ENCODE assay signal across 1 cellular context in the genomic region with DNA sequence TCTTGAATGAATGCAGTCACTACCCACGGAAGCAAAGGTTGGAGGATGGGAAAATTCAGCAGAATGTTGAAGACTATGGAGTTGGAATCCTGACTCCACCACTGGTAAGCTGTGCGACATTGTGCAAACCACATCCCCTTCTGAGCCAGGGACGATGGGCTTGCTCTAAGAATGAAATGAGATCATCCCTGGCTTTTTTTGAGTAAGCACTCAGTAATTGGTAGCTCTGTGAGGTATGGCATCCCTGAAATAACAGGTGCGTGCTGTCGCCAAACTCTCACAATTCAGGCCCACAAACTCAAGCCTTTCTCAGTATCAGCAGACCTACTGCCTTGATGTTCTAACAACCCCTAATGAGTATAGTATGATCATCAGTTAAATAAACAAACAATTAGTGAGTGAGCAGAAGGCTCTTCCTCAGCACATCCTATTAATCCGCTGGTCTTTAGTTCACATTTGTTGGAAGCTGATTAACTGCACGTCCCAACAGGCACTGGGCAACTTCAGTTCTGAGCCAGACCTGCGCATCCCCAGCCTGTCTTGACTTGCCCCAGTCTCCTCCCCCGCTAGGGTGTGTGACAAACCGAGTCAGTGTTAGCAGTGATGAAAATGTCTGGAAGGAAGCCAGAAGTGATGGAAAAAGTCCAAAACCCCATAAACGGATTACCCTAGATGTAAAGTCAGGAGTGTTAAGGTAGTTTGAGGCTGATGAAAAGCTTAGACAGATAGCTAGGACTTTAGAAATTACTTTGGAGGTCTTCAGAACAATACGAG.
TF ChIP-seq lines count a peak whose summit lies in the region.

No MANE protein-coding gene starts in this region.

TF ChIP-seq in HEK293, 187 proteins besides CTCF, POLR2A, EP300 and RAD21 (continued from another document):
- TF ChIP-seq, protein P1, sequence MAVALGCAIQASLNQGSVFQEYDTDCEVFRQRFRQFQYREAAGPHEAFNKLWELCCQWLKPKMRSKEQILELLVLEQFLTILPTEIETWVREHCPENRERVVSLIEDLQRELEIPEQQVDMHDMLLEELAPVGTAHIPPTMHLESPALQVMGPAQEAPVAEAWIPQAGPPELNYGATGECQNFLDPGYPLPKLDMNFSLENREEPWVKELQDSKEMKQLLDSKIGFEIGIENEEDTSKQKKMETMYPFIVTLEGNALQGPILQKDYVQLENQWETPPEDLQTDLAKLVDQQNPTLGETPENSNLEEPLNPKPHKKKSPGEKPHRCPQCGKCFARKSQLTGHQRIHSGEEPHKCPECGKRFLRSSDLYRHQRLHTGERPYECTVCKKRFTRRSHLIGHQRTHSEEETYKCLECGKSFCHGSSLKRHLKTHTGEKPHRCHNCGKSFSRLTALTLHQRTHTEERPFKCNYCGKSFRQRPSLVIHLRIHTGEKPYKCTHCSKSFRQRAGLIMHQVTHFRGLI (tag by site-specific recombination; IDR thresholded peaks at IDR 0.05), result no peak
- TF ChIP-seq ZNF768 (tag by site-specific recombination; IDR thresholded peaks at IDR 0.05) (no peak), ZNF707 (tag by site-specific recombination; IDR thresholded peaks at IDR 0.05) (no peak), FEZF1 (tag by site-specific recombination; IDR thresholded peaks at IDR 0.05) (0 out of 2 replicates have a peak, but pooled peaks have one; percentile 13), ZNF211 (tag by site-specific recombination; IDR thresholded peaks at IDR 0.05; ENCODE audit: low read depth) (no peak), OSR2 (tag by site-specific recombination; IDR thresholded peaks at IDR 0.05) (peak; percentile 65), SP7 (tag by site-specific recombination; IDR thresholded peaks at IDR 0.05) (peak; percentile 31), ZNF335 (tag by site-specific recombination; conservative IDR thresholded peaks at IDR 0.05) (0 out of 2 replicates have a peak, but pooled peaks have one; percentile 21), ZNF664 (tag by site-specific recombination; IDR thresholded peaks at IDR 0.05) (no peak), ZBTB20 (tag by site-specific recombination; IDR thresholded peaks at IDR 0.05) (no peak), ZNF48 (tag by site-specific recombination; IDR thresholded peaks at IDR 0.05) (no peak)
- TF ChIP-seq, protein P2, sequence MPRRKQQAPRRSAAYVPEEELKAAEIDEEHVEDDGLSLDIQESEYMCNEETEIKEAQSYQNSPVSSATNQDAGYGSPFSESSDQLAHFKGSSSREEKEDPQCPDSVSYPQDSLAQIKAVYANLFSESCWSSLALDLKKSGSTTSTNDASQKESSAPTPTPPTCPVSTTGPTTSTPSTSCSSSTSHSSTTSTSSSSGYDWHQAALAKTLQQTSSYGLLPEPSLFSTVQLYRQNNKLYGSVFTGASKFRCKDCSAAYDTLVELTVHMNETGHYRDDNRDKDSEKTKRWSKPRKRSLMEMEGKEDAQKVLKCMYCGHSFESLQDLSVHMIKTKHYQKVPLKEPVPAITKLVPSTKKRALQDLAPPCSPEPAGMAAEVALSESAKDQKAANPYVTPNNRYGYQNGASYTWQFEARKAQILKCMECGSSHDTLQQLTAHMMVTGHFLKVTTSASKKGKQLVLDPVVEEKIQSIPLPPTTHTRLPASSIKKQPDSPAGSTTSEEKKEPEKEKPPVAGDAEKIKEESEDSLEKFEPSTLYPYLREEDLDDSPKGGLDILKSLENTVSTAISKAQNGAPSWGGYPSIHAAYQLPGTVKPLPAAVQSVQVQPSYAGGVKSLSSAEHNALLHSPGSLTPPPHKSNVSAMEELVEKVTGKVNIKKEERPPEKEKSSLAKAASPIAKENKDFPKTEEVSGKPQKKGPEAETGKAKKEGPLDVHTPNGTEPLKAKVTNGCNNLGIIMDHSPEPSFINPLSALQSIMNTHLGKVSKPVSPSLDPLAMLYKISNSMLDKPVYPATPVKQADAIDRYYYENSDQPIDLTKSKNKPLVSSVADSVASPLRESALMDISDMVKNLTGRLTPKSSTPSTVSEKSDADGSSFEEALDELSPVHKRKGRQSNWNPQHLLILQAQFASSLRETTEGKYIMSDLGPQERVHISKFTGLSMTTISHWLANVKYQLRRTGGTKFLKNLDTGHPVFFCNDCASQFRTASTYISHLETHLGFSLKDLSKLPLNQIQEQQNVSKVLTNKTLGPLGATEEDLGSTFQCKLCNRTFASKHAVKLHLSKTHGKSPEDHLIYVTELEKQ (tag by site-specific recombination; IDR thresholded peaks at IDR 0.05; ENCODE audit: borderline replicate concordance), result no peak
- TF ChIP-seq, protein P3, sequence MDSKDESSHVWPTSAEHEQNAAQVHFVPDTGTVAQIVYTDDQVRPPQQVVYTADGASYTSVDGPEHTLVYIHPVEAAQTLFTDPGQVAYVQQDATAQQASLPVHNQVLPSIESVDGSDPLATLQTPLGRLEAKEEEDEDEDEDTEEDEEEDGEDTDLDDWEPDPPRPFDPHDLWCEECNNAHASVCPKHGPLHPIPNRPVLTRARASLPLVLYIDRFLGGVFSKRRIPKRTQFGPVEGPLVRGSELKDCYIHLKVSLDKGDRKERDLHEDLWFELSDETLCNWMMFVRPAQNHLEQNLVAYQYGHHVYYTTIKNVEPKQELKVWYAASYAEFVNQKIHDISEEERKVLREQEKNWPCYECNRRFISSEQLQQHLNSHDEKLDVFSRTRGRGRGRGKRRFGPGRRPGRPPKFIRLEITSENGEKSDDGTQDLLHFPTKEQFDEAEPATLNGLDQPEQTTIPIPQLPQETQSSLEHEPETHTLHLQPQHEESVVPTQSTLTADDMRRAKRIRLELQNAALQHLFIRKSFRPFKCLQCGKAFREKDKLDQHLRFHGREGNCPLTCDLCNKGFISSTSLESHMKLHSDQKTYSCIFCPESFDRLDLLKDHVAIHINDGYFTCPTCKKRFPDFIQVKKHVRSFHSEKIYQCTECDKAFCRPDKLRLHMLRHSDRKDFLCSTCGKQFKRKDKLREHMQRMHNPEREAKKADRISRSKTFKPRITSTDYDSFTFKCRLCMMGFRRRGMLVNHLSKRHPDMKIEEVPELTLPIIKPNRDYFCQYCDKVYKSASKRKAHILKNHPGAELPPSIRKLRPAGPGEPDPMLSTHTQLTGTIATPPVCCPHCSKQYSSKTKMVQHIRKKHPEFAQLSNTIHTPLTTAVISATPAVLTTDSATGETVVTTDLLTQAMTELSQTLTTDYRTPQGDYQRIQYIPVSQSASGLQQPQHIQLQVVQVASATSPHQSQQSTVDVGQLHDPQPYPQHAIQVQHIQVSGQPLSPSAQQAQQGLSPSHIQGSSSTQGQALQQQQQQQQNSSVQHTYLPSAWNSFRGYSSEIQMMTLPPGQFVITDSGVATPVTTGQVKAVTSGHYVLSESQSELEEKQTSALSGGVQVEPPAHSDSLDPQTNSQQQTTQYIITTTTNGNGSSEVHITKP (tag by site-specific recombination; IDR thresholded peaks at IDR 0.05), result 0 out of 2 replicates have a peak, but pooled peaks have one; percentile 36
- TF ChIP-seq, protein P4, sequence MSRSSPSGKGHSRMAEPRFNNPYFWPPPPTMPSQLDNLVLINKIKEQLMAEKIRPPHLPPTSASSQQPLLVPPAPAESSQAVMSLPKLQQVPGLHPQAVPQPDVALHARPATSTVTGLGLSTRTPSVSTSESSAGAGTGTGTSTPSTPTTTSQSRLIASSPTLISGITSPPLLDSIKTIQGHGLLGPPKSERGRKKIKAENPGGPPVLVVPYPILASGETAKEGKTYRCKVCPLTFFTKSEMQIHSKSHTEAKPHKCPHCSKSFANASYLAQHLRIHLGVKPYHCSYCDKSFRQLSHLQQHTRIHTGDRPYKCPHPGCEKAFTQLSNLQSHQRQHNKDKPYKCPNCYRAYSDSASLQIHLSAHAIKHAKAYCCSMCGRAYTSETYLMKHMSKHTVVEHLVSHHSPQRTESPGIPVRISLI (tag by site-specific recombination; IDR thresholded peaks at IDR 0.05), result peak; percentile 38; the same call in 1 of the 2 replicates
- TF ChIP-seq, protein P5, sequence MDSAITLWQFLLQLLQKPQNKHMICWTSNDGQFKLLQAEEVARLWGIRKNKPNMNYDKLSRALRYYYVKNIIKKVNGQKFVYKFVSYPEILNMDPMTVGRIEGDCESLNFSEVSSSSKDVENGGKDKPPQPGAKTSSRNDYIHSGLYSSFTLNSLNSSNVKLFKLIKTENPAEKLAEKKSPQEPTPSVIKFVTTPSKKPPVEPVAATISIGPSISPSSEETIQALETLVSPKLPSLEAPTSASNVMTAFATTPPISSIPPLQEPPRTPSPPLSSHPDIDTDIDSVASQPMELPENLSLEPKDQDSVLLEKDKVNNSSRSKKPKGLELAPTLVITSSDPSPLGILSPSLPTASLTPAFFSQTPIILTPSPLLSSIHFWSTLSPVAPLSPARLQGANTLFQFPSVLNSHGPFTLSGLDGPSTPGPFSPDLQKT (IDR thresholded peaks at IDR 0.05; ENCODE audit: borderline replicate concordance, low read depth, low read length), result no peak
TF ChIP-seq in HEK293: peak in this region for 8.
